1 cellular context compared by ENCODE assay signal in genomic region chr21:45617021-45617930, GRCh38.
TF ChIP-seq lines count a peak whose summit lies in the region.

No MANE protein-coding gene starts in this region.

TF ChIP-seq in H1, 55 proteins besides CTCF, POLR2A, EP300 and RAD21:
- TF ChIP-seq SIN3A (conservative IDR thresholded peaks at IDR 0.05 in 1 of 2, IDR thresholded peaks at IDR 0.05 in 1 of 2; ENCODE audit: low read depth in 1 of 2, low read length in 2 of 2) (no peak), ZNF274 (IDR thresholded peaks at IDR 0.05; ENCODE audit: borderline replicate concordance, extremely low read depth, low read length) (no peak), ATF3 (IDR thresholded peaks at IDR 0.05; ENCODE audit: insufficient read depth, low read depth, low read length) (no peak), CREB1 (IDR thresholded peaks at IDR 0.05) (no peak), RFX5 (IDR thresholded peaks at IDR 0.05; ENCODE audit: borderline replicate concordance, low read depth, low read length) (no peak), SP4 (IDR thresholded peaks at IDR 0.05; ENCODE audit: low read length) (no peak), NRF1 (IDR thresholded peaks at IDR 0.05; ENCODE audit: low read depth, low read length) (no peak), POU5F1 (IDR thresholded peaks at IDR 0.05; ENCODE audit: low read depth, low read length) (no peak), TAF1 (IDR thresholded peaks at IDR 0.05; ENCODE audit: low read depth, low read length) (no peak)
